ENCODE assay signal across 11 cellular contexts in genomic region chr9:89444212-89444611, GRCh38. TPM values are rescaled to one million over a fixed set of nuclear protein-coding genes. Genes with fewer than 3 reads are reported as not detected.
DNase-seq lines count a peak whose midpoint lies in the region; ATAC-seq and TF ChIP-seq lines count a peak whose summit lies in the region.
"Had no signal": no experiment of that assay in that cellular context is flagged by ENCODE, and none has a peak within 500 bp of the region (broad histone marks: within the 10 kb centered on the region; RNA-seq: fewer than 3 reads in every experiment).

No MANE protein-coding gene starts in this region.

- intact Hi-C loops in activated CD8-positive, alpha-beta T cell treated with anti-CD3 and anti-CD28 coated beads for 36 hours (cut with micrococcal nuclease): no loop called here
- intact Hi-C loops in spleen (cut with DNase I; ENCODE audit: low total_unique reads): no loop called here
- intact Hi-C loops in prostate gland (cut with DNase I): no loop called here
- intact Hi-C loops in ovary (cut with DNase I): no loop called here

- TF ChIP-seq POLR2A in spleen (IDR thresholded peaks at IDR 0.05): no peak
- TF ChIP-seq POLR2A in erythroblast (IDR thresholded peaks at IDR 0.05; ENCODE audit: low read length): no peak
- no peak for TF ChIP-seq POLR2A in prostate gland (IDR thresholded peaks at IDR 0.05)
- no peak for TF ChIP-seq POLR2A in ovary (IDR thresholded peaks at IDR 0.05)

- CTCF ChIA-PET in activated CD8-positive, alpha-beta T cell treated with anti-CD3 and anti-CD28 coated beads for 36 hours (lab: Charles Lee): interaction anchor here (1.0 to 9.0 kb wide), 4 partner anchors 15 to 104 kb away, joined by 3 to 87 read pairs (median 10); no protein-coding TSS in a partner anchor

- no peak overlapping the region for H2BK5ac ChIP-seq in H9 (ENCODE audit: insufficient read length, low read length)

- no peak overlapping the region for H3K4me3 Mint-ChIP-seq in H9
- peak overlapping the region; percentile 33 for H3K4me3 Mint-ChIP-seq in activated CD8-positive, alpha-beta T cell treated with anti-CD3 and anti-CD28 coated beads for 36 hours

- no peaks in the 10 kb centered on the region for H3K79me1 ChIP-seq in H9 (ENCODE audit: insufficient read depth, low read depth, low read length, poor library complexity, severe bottlenecking)

- no peaks in the 10 kb centered on the region for H4K20me1 ChIP-seq in H9 (ENCODE audit: control insufficient read depth, insufficient read depth, insufficient read length)

- H3K9me3 ChIP-seq in H9 (ENCODE audit: control insufficient read depth, low read depth, low read length) (no peaks in the 10 kb centered on the region), spleen (no peaks in the 10 kb centered on the region), prostate gland (no peaks in the 10 kb centered on the region), ovary (no peaks in the 10 kb centered on the region)
- H3K9me3 ChIP-seq: uterus had no signal

- no peak overlapping the region for H3K23ac ChIP-seq in H9 (ENCODE audit: insufficient read length, low read depth, low read length)

- H3K4me1 ChIP-seq in H9 (ENCODE audit: insufficient read depth, low read length): peaks cover 4% of the 10 kb centered on the region; the same call in 1 of the 2 replicates
- H3K4me1 ChIP-seq in spleen: peaks cover 38 to 100% (median 93%) of the 10 kb centered on the region in 6 donors
- peaks cover 40% of the 10 kb centered on the region for H3K4me1 ChIP-seq in prostate gland (replicated peaks)
- H3K4me1 ChIP-seq in ovary (ENCODE audit: insufficient read depth): peaks cover 6% of the 10 kb centered on the region
- H3K4me1 ChIP-seq: uterus had no signal

- H3K4me2 ChIP-seq in H9 (ENCODE audit: insufficient read depth, insufficient read length, low read length): no peak overlapping the region

- peaks cover 6% of the 10 kb centered on the region; the same call in 1 of the 2 replicates for H3K79me2 ChIP-seq in H9 (ENCODE audit: insufficient read depth, low read length)

- TF ChIP-seq CTCF in H9 (conservative IDR thresholded peaks at IDR 0.05) (no peak), spleen (IDR thresholded peaks at IDR 0.05 in 8 of 11, conservative IDR thresholded peaks at IDR 0.05 in 3 of 11) (no peak), prostate gland (IDR thresholded peaks at IDR 0.05) (no peak), ovary (IDR thresholded peaks at IDR 0.05) (no peak)
- no peak for TF ChIP-seq CTCF in activated CD8-positive, alpha-beta T cell treated with anti-CD3 and anti-CD28 coated beads for 36 hours (IDR thresholded peaks at IDR 0.05)

- H2BK120ac ChIP-seq in H9 (ENCODE audit: low read depth, low read length, poor library complexity, severe bottlenecking): no peak overlapping the region

- TF ChIP-seq EP300 in ovary (IDR thresholded peaks at IDR 0.05): no peak

- H3K4me1 Mint-ChIP-seq in H9: peaks cover 43 to 46% of the 10 kb centered on the region in 2 experiments
- H3K4me1 Mint-ChIP-seq in activated CD8-positive, alpha-beta T cell treated with anti-CD3 and anti-CD28 coated beads for 36 hours (ENCODE audit: low read depth): peaks cover 96% of the 10 kb centered on the region

- H2AFZ ChIP-seq in H9 (ENCODE audit: low read length): no peak overlapping the region

- POLR2A ChIA-PET in activated CD8-positive, alpha-beta T cell treated with anti-CD3 and anti-CD28 coated beads for 36 hours (lab: Charles Lee): interaction anchor here (0.8 to 4.0 kb wide), 12 partner anchors 9 to 54 kb away, joined by 3 to 20 read pairs (median 6); partner anchors contain the start of gene SEMA4D

- H3K27me3 Mint-ChIP-seq in H9 (ENCODE audit: low read depth): no peaks in the 10 kb centered on the region
- H3K27me3 Mint-ChIP-seq in activated CD8-positive, alpha-beta T cell treated with anti-CD3 and anti-CD28 coated beads for 36 hours: no peaks in the 10 kb centered on the region

- peak; percentile 70 for ATAC-seq in activated CD8-positive, alpha-beta T cell treated with anti-CD3 and anti-CD28 coated beads for 36 hours

- WGBS in H9 (ENCODE audit: extremely low coverage, insufficient read length, low lambda C conversion rate): no CpG with 5 or more reads among the region's 8 CpGs
- 51 to 87% (median 79%) methylated on average over 8 of the region's 8 CpGs for WGBS in spleen, 5 donors
- WGBS in prostate gland: 85% methylated on average over 8 of the region's 8 CpGs
- WGBS in ovary, 3 donors: 89 to 92% (median 90%) methylated on average over 8 of the region's 8 CpGs

- no peak overlapping the region for H2BK15ac ChIP-seq in H9 (ENCODE audit: low read depth, low read length)

- H3K27ac Mint-ChIP-seq in H9: peak overlapping the region; percentile 25 to 86 (median 42); a peak in 6 of 7 replicates
- peak overlapping the region; percentile 88 for H3K27ac Mint-ChIP-seq in activated CD8-positive, alpha-beta T cell treated with anti-CD3 and anti-CD28 coated beads for 36 hours

- H3K27ac ChIP-seq in H9 (ENCODE audit: insufficient read length, low read depth, low read length) (no peak overlapping the region), cingulate gyrus (ENCODE audit: low read depth, low read length) (peak overlapping the region; percentile 85), spleen (peak overlapping the region in 4 of 8 donors; percentile 38 to 81 (median 74)), prostate gland (no peak overlapping the region), ovary (no peak overlapping the region)
- H3K27ac ChIP-seq: epithelial cell of prostate, uterus had no signal

- peaks cover 0 to 77% (median 3%) of the 10 kb centered on the region in 6 donors for H3K36me3 ChIP-seq in spleen
- H3K36me3 ChIP-seq in prostate gland: no peaks in the 10 kb centered on the region
- no peaks in the 10 kb centered on the region for H3K36me3 ChIP-seq in ovary
- H3K36me3 ChIP-seq: uterus had no signal

- H4K8ac ChIP-seq in H9 (replicated peaks; ENCODE audit: insufficient read length, low read depth, low read length): no peak overlapping the region

- no peak overlapping the region for H2AK5ac ChIP-seq in H9 (ENCODE audit: insufficient read length, low read length)

- no peak overlapping the region for H3K9ac ChIP-seq in H9 (ENCODE audit: extremely low read depth, insufficient read length, low read length)

- DNase-seq in H9: no peak
- peak; percentile 85 for DNase-seq in activated CD8-positive, alpha-beta T cell treated with anti-CD3 and anti-CD28 coated beads for 36 hours
- DNase-seq in spleen: peak; percentile 84
- DNase-seq in erythroblast (lab: John Stamatoyannopoulos, UW): no peak
- no peak for DNase-seq in prostate gland (ENCODE audit: low spot score)
- no peak for DNase-seq in ovary
- DNase-seq in NCI-H2196 (lab: John Stamatoyannopoulos, UW; ENCODE audit: unreplicated experiment): no peak
- DNase-seq: NCI-H774, uterus had no signal

- no peak overlapping the region for H3T11ph ChIP-seq in H9 (ENCODE audit: low read length)

- H3K14ac ChIP-seq in H9 (ENCODE audit: insufficient read depth, low read length): no peak overlapping the region

- no peak overlapping the region for H2BK20ac ChIP-seq in H9 (ENCODE audit: low read depth, low read length, poor library complexity, severe bottlenecking)

- H3K23me2 ChIP-seq in H9 (ENCODE audit: insufficient read length, low read depth, low read length, poor library complexity, severe bottlenecking): no peaks in the 10 kb centered on the region

- H3K27me3 ChIP-seq in H9 (ENCODE audit: insufficient read depth, low read length) (no peaks in the 10 kb centered on the region), spleen (replicated peaks in 1 of 7) (no peaks in the 10 kb centered on the region), prostate gland (replicated peaks; ENCODE audit: insufficient read depth) (no peaks in the 10 kb centered on the region), ovary (no peaks in the 10 kb centered on the region)
- H3K27me3 ChIP-seq: uterus had no signal

- no peak overlapping the region for H3K56ac ChIP-seq in H9 (ENCODE audit: insufficient read length, low read depth, low read length)

- no peak overlapping the region for H4K5ac ChIP-seq in H9 (ENCODE audit: insufficient read length, low read depth, low read length)

- no peak overlapping the region for H4K91ac ChIP-seq in H9 (ENCODE audit: insufficient read length, low read depth, low read length)

- no peak overlapping the region for H3K18ac ChIP-seq in H9 (ENCODE audit: insufficient read length, low read depth, low read length)

- no peak overlapping the region for H2BK12ac ChIP-seq in H9 (ENCODE audit: insufficient read length, low read depth, low read length)

- H3K4me3 ChIP-seq in spleen (no peak overlapping the region), prostate gland (no peak overlapping the region), ovary (no peak overlapping the region)
- H3K4me3 ChIP-seq: uterus had no signal

- H3K36me3 Mint-ChIP-seq in H9 (ENCODE audit: insufficient read depth in 1 of 3, low read depth in 3 of 3): peaks cover 2 to 13% (median 5%) of the 10 kb centered on the region in 3 experiments
- H3K36me3 Mint-ChIP-seq in activated CD8-positive, alpha-beta T cell treated with anti-CD3 and anti-CD28 coated beads for 36 hours (ENCODE audit: low read depth): peaks cover 80% of the 10 kb centered on the region

- H3K4ac ChIP-seq in H9 (ENCODE audit: low read depth, low read length): no peak overlapping the region

- H3K9me3 Mint-ChIP-seq in H9: no peaks in the 10 kb centered on the region
- no peaks in the 10 kb centered on the region for H3K9me3 Mint-ChIP-seq in activated CD8-positive, alpha-beta T cell treated with anti-CD3 and anti-CD28 coated beads for 36 hours

RNA-seq across cellular contexts. Expression of gene SEMA4D, which starts 53.7 kb away (rescaled TPM):
- total RNA-seq in H9 (2021): 41.8 and 47.2 TPM in 2 replicates
- 100 to 1,000 TPM; 290 to 317 TPM for total RNA-seq in activated CD8-positive, alpha-beta T cell treated with anti-CD3 and anti-CD28 coated beads for 36 hours
- 100 to 1,000 TPM in 6 of 7 donors, 10 to 100 TPM in 1; 81.6 to 193 (median 171) TPM for total RNA-seq in spleen
- polyA plus RNA-seq in spleen: 10 to 100 TPM; 23.0 to 32.3 (median 31.5) TPM
- total RNA-seq in prostate gland: 10 to 100 TPM; 17.1 to 52.7 TPM
- 10 to 100 TPM; 11.1 to 27.2 (median 17.9) TPM for total RNA-seq in ovary
- polyA plus RNA-seq in ovary: 10 to 100 TPM in 1 of 2 donors, 1 to 10 TPM in 1; 6.0 to 10.4 TPM

Comparison
In these comparisons a context has a peak if more than half of its experiments do, and no peak if none do; other contexts are left out.
1. DNase-seq: peak in activated CD8-positive, alpha-beta T cell treated with anti-CD3 and anti-CD28 coated beads for 36 hours (single experiment) and spleen (single experiment); none in H9 (single experiment), erythroblast (0 of 2), prostate gland (single experiment), ovary (0 of 5) and NCI-H2196 (single experiment).